9 cellular contexts compared by ENCODE assay signal in the genomic region with DNA sequence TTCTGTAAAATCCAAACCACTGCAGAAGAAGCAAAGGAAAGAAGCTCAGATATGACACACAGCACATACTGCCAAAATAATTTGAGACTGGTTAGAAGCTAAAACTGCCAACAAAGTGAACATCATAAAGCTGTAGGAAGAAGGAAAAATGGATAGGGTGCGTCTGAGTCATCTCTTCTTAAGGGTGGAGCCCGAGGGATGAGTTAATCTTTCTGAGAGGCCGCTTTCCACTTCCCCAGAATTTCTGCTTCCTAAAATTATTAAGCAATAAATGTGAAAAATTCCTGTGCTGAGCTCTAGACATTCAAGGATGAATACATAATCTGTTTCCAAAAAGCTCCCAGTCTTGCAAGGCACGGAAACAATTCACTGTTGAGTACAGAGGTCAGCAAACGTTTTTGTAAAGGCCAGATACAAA. TPM values are rescaled to one million over a fixed set of nuclear protein-coding genes. Genes with fewer than 3 reads are reported as not detected.
DNase-seq lines count a peak whose midpoint lies in the region; ATAC-seq lines count a peak whose summit lies in the region.
"Had no signal": no experiment of that assay in that cellular context is flagged by ENCODE, and none has a peak within 500 bp of the region (broad histone marks: within the 10 kb centered on the region; RNA-seq: fewer than 3 reads in every experiment).

No MANE protein-coding gene starts in this region.

- H3K27me3 Mint-ChIP-seq in dendritic cell treated with granulocyte-macrophage colony-stimulating factor and Interleukin-4, amounts not matched to agents 40 ng/mL and 50 ng/mL, for 4 days, result no peaks in the 10 kb centered on the region

- no peaks in the 10 kb centered on the region for H3K9me3 Mint-ChIP-seq in dendritic cell treated with granulocyte-macrophage colony-stimulating factor and Interleukin-4, amounts not matched to agents 40 ng/mL and 50 ng/mL, for 4 days

- peak; percentile 23 for DNase-seq in AG08396 (ENCODE audit: low spot score)
- peak; percentile 16 for DNase-seq in M059J (ENCODE audit: low read depth)
- DNase-seq in myocyte (ENCODE audit: low read depth), result peak; percentile 43
- DNase-seq in activated effector memory CD4-positive, alpha-beta T cell treated with Interleukin-2 at 50 U/mL for 16 hours, result no peak
- DNase-seq: NCI-H446 treated with DMSO at 0.1 percent for 48 hours had no signal

- peak overlapping the region; percentile 75 for H3K27ac Mint-ChIP-seq in dendritic cell treated with granulocyte-macrophage colony-stimulating factor and Interleukin-4, amounts not matched to agents 40 ng/mL and 50 ng/mL, for 4 days

- peaks cover 74% of the 10 kb centered on the region for H3K4me1 Mint-ChIP-seq in dendritic cell treated with granulocyte-macrophage colony-stimulating factor and Interleukin-4, amounts not matched to agents 40 ng/mL and 50 ng/mL, for 4 days (ENCODE audit: low read depth)

- ATAC-seq in HG03520 (IDR thresholded peaks at IDR 0.05; ENCODE audit: unreplicated experiment), result no peak
- no peak for ATAC-seq in GM19467 (IDR thresholded peaks at IDR 0.05; ENCODE audit: unreplicated experiment)
- no peak for ATAC-seq in HG02840 (IDR thresholded peaks at IDR 0.05; ENCODE audit: low FRiP score, unreplicated experiment)

- peaks cover 96% of the 10 kb centered on the region for H3K36me3 Mint-ChIP-seq in dendritic cell treated with granulocyte-macrophage colony-stimulating factor and Interleukin-4, amounts not matched to agents 40 ng/mL and 50 ng/mL, for 4 days (ENCODE audit: low read depth)

- intact Hi-C loops in dendritic cell treated with granulocyte-macrophage colony-stimulating factor and Interleukin-4, amounts not matched to agents 40 ng/mL and 50 ng/mL, for 4 days (cut with micrococcal nuclease), result loop anchor here (5.0 kb wide), 1 partner anchor 35 kb away; a partner anchor contains a TSS

- peak overlapping the region; percentile 65 for H3K4me3 Mint-ChIP-seq in dendritic cell treated with granulocyte-macrophage colony-stimulating factor and Interleukin-4, amounts not matched to agents 40 ng/mL and 50 ng/mL, for 4 days

RNA-seq across cellular contexts. Expression of a gene that starts 20.1 kb away (rescaled TPM):
- total RNA-seq in M059J (2014; rRNA removed; shearing (Covaris generic)), result 112 TPM in 2 replicates
- 42.0 and 46.4 TPM in 2 replicates for total RNA-seq in myocyte
- polyA plus RNA-seq in myocyte (2012), result 38.8 TPM

RNA-seq across cellular contexts. Expression of a gene that starts 36.4 kb away (rescaled TPM):
- total RNA-seq in M059J (2014; rRNA removed; shearing (Covaris generic)), result 371 and 481 TPM in 2 replicates
- total RNA-seq in myocyte, result 121 and 122 TPM in 2 replicates
- polyA plus RNA-seq in myocyte (2012), result 321 TPM
